Comparison of ENCODE assay signal across 9 cellular contexts in genomic region chr1:40316595-40317393, GRCh38. TPM values are rescaled to one million over a fixed set of nuclear protein-coding genes. Genes with fewer than 3 reads are reported as not detected.
DNase-seq lines count a peak whose midpoint lies in the region; ATAC-seq and TF ChIP-seq lines count a peak whose summit lies in the region.
"Had no signal": no experiment of that assay in that cellular context is flagged by ENCODE, and none has a peak within 500 bp of the region (broad histone marks: within the 10 kb centered on the region; RNA-seq: fewer than 3 reads in every experiment).

Gene COL9A2 (minus strand): TSS chr1:40317286. CDS start chr1:40317197, 89 bp downstream.

- H3K27ac Mint-ChIP-seq in mesothelial cell of epicardium, result no peak within 1 kb of the TSS

- no peak within 1 kb of the TSS; a peak in 1 of 4 replicates for H3K4me3 ChIP-seq in DND-41 (ENCODE audit: low read depth in 1 of 2, low read length in 2 of 2)
- peak within 1 kb of the TSS; percentile 63 for H3K4me3 ChIP-seq in effector memory CD4-positive, alpha-beta T cell (ENCODE audit: insufficient read depth, low read depth, low read length, poor library complexity, severe bottlenecking)

- no peaks in the 10 kb centered on the region for H3K36me3 ChIP-seq in DND-41 (ENCODE audit: insufficient read depth, low read length)
- no peaks in the 10 kb centered on the region for H3K36me3 ChIP-seq in effector memory CD4-positive, alpha-beta T cell (ENCODE audit: control insufficient read depth, insufficient read depth, low read length)

- peak within 1 kb of the TSS; percentile 65 for H2AFZ ChIP-seq in DND-41 (ENCODE audit: low read depth, low read length)

- peaks cover 35% of the 10 kb centered on the region for H3K27me3 Mint-ChIP-seq in mesothelial cell of epicardium (ENCODE audit: low read depth)

- TF ChIP-seq CTCF in DND-41 (IDR thresholded peaks at IDR 0.05; ENCODE audit: borderline replicate concordance, extremely low read depth, low read length, poor library complexity, severe bottlenecking) (no peak), mesothelial cell of epicardium (IDR thresholded peaks at IDR 0.05; ENCODE audit: unreplicated experiment) (no peak)

- H3K9me3 ChIP-seq in DND-41 (ENCODE audit: insufficient read depth, low read length, severe bottlenecking), result no peaks in the 10 kb centered on the region
- no peaks in the 10 kb centered on the region for H3K9me3 ChIP-seq in effector memory CD4-positive, alpha-beta T cell (ENCODE audit: control insufficient read depth, low read length)

- peaks cover 27% of the 10 kb centered on the region for H3K4me1 ChIP-seq in DND-41 (ENCODE audit: insufficient read depth, low read length)
- H3K4me1 ChIP-seq in effector memory CD4-positive, alpha-beta T cell (ENCODE audit: control insufficient read depth, insufficient read depth, low read length, poor library complexity, severe bottlenecking), result peaks cover 25% of the 10 kb centered on the region

- H3K4me2 ChIP-seq in DND-41 (ENCODE audit: insufficient read depth, low read length), result peak within 1 kb of the TSS; percentile 53

- ATAC-seq in DND-41 (ENCODE audit: insufficient read depth, low read depth) (peak; percentile 54), GM19023 (IDR thresholded peaks at IDR 0.05; ENCODE audit: unreplicated experiment) (no peak)

- H3K4me3 Mint-ChIP-seq in mesothelial cell of epicardium, result peak within 1 kb of the TSS; percentile 73

- no peaks in the 10 kb centered on the region for H3K9me3 Mint-ChIP-seq in mesothelial cell of epicardium

- peaks cover 12% of the 10 kb centered on the region for H3K4me1 Mint-ChIP-seq in mesothelial cell of epicardium

- no peaks in the 10 kb centered on the region for H3K79me2 ChIP-seq in DND-41 (ENCODE audit: insufficient read depth, low read length)

- no peak within 1 kb of the TSS for H3K9ac ChIP-seq in DND-41 (ENCODE audit: low read depth, low read length)

- no peak within 1 kb of the TSS for H3K27ac ChIP-seq in DND-41 (ENCODE audit: low read length)
- no peak within 1 kb of the TSS for H3K27ac ChIP-seq in effector memory CD4-positive, alpha-beta T cell (ENCODE audit: insufficient read depth, low read length, poor library complexity, severe bottlenecking)

- H3K36me3 Mint-ChIP-seq in mesothelial cell of epicardium, result no peaks in the 10 kb centered on the region

- H3K27me3 ChIP-seq in DND-41 (ENCODE audit: insufficient read depth, low read length, poor library complexity), result peaks cover 29% of the 10 kb centered on the region
- peaks cover 8% of the 10 kb centered on the region for H3K27me3 ChIP-seq in effector memory CD4-positive, alpha-beta T cell (replicated peaks; ENCODE audit: control insufficient read depth, insufficient read depth, low read length, poor library complexity, severe bottlenecking)

- DNase-seq in DND-41 (peak; percentile 35), NCI-H2029 (lab: John Stamatoyannopoulos, UW) (peak; percentile 62), mesothelial cell of epicardium (ENCODE audit: low spot score in 2 of 2, unreplicated experiment in 2 of 2) (peak in 1 of 2 experiments; percentile 63), cortex of kidney (lab: John Stamatoyannopoulos, UW) (no peak)
- peak; percentile 53 to 58 for DNase-seq in activated CD4-positive, alpha-beta T cell treated with anti-CD3 and anti-CD28 coated beads, Interleukin-2, amount 50 U/mL, for 48 hours
- peak; percentile 32 to 52 (median 43) for DNase-seq in effector memory CD4-positive, alpha-beta T cell
- DNase-seq in stimulated activated CD8-positive, alpha-beta memory T cell treated with anti-CD3 and anti-CD28 coated beads, Interleukin-2, amount 100 ng/mL, for 48 hours (ENCODE audit: low read depth in 2 of 2), result peak; percentile 23 to 47

- H4K20me1 ChIP-seq in DND-41 (ENCODE audit: insufficient read depth, low read length), result no peaks in the 10 kb centered on the region; the same call in 1 of the 2 replicates

RNA-seq across cellular contexts. Expression of gene COL9A2, which starts in this region (rescaled TPM):
- total RNA-seq in mesothelial cell of epicardium, result 45.8 to 50.3 TPM (median 49.9 TPM) in 3 replicates
- total RNA-seq: LHCN-M2 had no signal
